In genomic region chr17:81580481-81580880, GRCh38 we compare ENCODE assay signal across 22 cellular contexts. TPM values are rescaled to one million over a fixed set of nuclear protein-coding genes. Genes with fewer than 3 reads are reported as not detected.
A peak's percentile ranks its signal among the peaks of the same experiment; 100 is the strongest.
DNase-seq lines count a peak whose midpoint lies in the region; ATAC-seq and TF ChIP-seq lines count a peak whose summit lies in the region.
"Had no signal": no experiment of that assay in that cellular context is flagged by ENCODE, and none has a peak within 500 bp of the region (broad histone marks: within the 10 kb centered on the region; RNA-seq: fewer than 3 reads in every experiment).

No MANE protein-coding gene starts in this region.

- ATAC-seq in activated T-helper 17 cell treated with anti-CD3 and anti-CD28 coated beads, Interleukin-2, amount 50 U/mL, for 72 hours (replicated peaks) = no peak
- no peak for ATAC-seq in HG02610 (IDR thresholded peaks at IDR 0.05; ENCODE audit: unreplicated experiment)
- ATAC-seq: effector memory CD8-positive, alpha-beta T cell; left colon had no signal

- POLR2A ChIA-PET in Caco-2 (lab: Charles Lee) = interaction anchor here (0.6 kb wide), 1 partner anchor 358 kb away, joined by 5 read pairs; the partner anchor contains the start of gene CEP131

- no peak for TF ChIP-seq CTCF in Caco-2 (IDR thresholded peaks at IDR 0.05; ENCODE audit: insufficient read depth in 1 of 2, low read depth in 1 of 2, low read length in 1 of 2, severe bottlenecking in 1 of 2, unreplicated experiment in 1 of 2)
- TF ChIP-seq CTCF in nephron progenitor cell (IDR thresholded peaks at IDR 0.05) = no peak
- TF ChIP-seq CTCF in spleen (IDR thresholded peaks at IDR 0.05 in 8 of 11, conservative IDR thresholded peaks at IDR 0.05 in 3 of 11) = no peak

- 92 to 100% (median 96%) methylated on average over 6 of the region's 6 CpGs for WGBS in spleen, 5 donors

- intact Hi-C loops in Caco-2 (cut with micrococcal nuclease; ENCODE audit: unreplicated experiment) (no loop called here), spleen (cut with DNase I; ENCODE audit: low total_unique reads) (no loop called here)

- TF ChIP-seq POLR2A in spleen (IDR thresholded peaks at IDR 0.05) = no peak

- H3K27me3 Mint-ChIP-seq in activated T-cell treated with anti-CD3 and anti-CD28 coated beads, Interleukin-2, amount 50 U/mL, for 24 hours = no peaks in the 10 kb centered on the region
- H3K27me3 Mint-ChIP-seq in Caco-2 (ENCODE audit: insufficient read depth, unreplicated experiment) = no peaks in the 10 kb centered on the region
- H3K27me3 Mint-ChIP-seq in activated T-helper 17 cell treated with anti-CD3 and anti-CD28 coated beads, Interleukin-2, amount 50 U/mL, for 72 hours = no peaks in the 10 kb centered on the region
- H3K27me3 Mint-ChIP-seq in nephron progenitor cell (ENCODE audit: low read depth, poor library complexity) = peaks cover 6% of the 10 kb centered on the region
- H3K27me3 Mint-ChIP-seq: effector memory CD8-positive, alpha-beta T cell; IgD-negative memory B cell had no signal

- H3K27me3 ChIP-seq in Caco-2 (replicated peaks; ENCODE audit: control insufficient read depth, insufficient read depth, low read length) (no peaks in the 10 kb centered on the region), spleen (replicated peaks in 1 of 7) (no peaks in the 10 kb centered on the region)
- H3K27me3 ChIP-seq: BLaER1, suprapubic skin, vagina had no signal

- CTCF ChIA-PET in Caco-2 (lab: Charles Lee) = no interaction called here

- H3K4me1 ChIP-seq in Caco-2 (peaks cover 21% of the 10 kb centered on the region), spleen (peaks cover 0 to 44% (median 14%) of the 10 kb centered on the region in 6 donors)
- H3K4me1 ChIP-seq: BLaER1 had no signal

- no peaks in the 10 kb centered on the region for H3K9me3 ChIP-seq in Caco-2
- no peaks in the 10 kb centered on the region for H3K9me3 ChIP-seq in spleen
- H3K9me3 ChIP-seq: BLaER1, suprapubic skin, vagina had no signal

- H3K9me3 Mint-ChIP-seq in activated T-cell treated with anti-CD3 and anti-CD28 coated beads, Interleukin-2, amount 50 U/mL, for 24 hours = no peaks in the 10 kb centered on the region
- H3K9me3 Mint-ChIP-seq in Caco-2 (ENCODE audit: unreplicated experiment) (no peaks in the 10 kb centered on the region), nephron progenitor cell (no peaks in the 10 kb centered on the region)
- no peaks in the 10 kb centered on the region for H3K9me3 Mint-ChIP-seq in activated T-helper 17 cell treated with anti-CD3 and anti-CD28 coated beads, Interleukin-2, amount 50 U/mL, for 72 hours
- H3K9me3 Mint-ChIP-seq: effector memory CD8-positive, alpha-beta T cell; IgD-negative memory B cell; mesothelial cell of epicardium had no signal

- H3K36me3 ChIP-seq in Caco-2 (ENCODE audit: control insufficient read depth, insufficient read depth, low read length) (peaks cover 6% of the 10 kb centered on the region), spleen (peaks cover 3 to 100% (median 58%) of the 10 kb centered on the region in 6 donors)

- peak overlapping the region; percentile 63 for H3K27ac Mint-ChIP-seq in activated T-cell treated with anti-CD3 and anti-CD28 coated beads, Interleukin-2, amount 50 U/mL, for 24 hours
- H3K27ac Mint-ChIP-seq in Caco-2 (ENCODE audit: unreplicated experiment) (peak overlapping the region; percentile 50), nephron progenitor cell (peak overlapping the region; percentile 78)
- peak overlapping the region; percentile 77 for H3K27ac Mint-ChIP-seq in activated T-helper 17 cell treated with anti-CD3 and anti-CD28 coated beads, Interleukin-2, amount 50 U/mL, for 72 hours
- H3K27ac Mint-ChIP-seq: mesothelial cell of epicardium had no signal

- peaks cover 24% of the 10 kb centered on the region for H3K4me1 Mint-ChIP-seq in activated T-cell treated with anti-CD3 and anti-CD28 coated beads, Interleukin-2, amount 50 U/mL, for 24 hours (ENCODE audit: low read depth)
- peaks cover 43% of the 10 kb centered on the region for H3K4me1 Mint-ChIP-seq in Caco-2 (ENCODE audit: low read depth, unreplicated experiment)
- H3K4me1 Mint-ChIP-seq in activated T-helper 17 cell treated with anti-CD3 and anti-CD28 coated beads, Interleukin-2, amount 50 U/mL, for 72 hours = peaks cover 21% of the 10 kb centered on the region
- H3K4me1 Mint-ChIP-seq in nephron progenitor cell = peaks cover 69% of the 10 kb centered on the region
- H3K4me1 Mint-ChIP-seq: mesothelial cell of epicardium had no signal

- no TSS peak for BruUV-seq in Caco-2 (replicated peaks; lab: Mats Ljungman, UMichigan)

- H3K36me3 Mint-ChIP-seq in activated T-cell treated with anti-CD3 and anti-CD28 coated beads, Interleukin-2, amount 50 U/mL, for 24 hours (ENCODE audit: low read depth) = peaks cover 92% of the 10 kb centered on the region
- peaks cover 86% of the 10 kb centered on the region for H3K36me3 Mint-ChIP-seq in Caco-2 (ENCODE audit: insufficient read depth, unreplicated experiment)
- H3K36me3 Mint-ChIP-seq in activated T-helper 17 cell treated with anti-CD3 and anti-CD28 coated beads, Interleukin-2, amount 50 U/mL, for 72 hours (ENCODE audit: low read depth) = peaks cover 91% of the 10 kb centered on the region
- H3K36me3 Mint-ChIP-seq in nephron progenitor cell (ENCODE audit: low read depth) = peaks cover 63% of the 10 kb centered on the region

- H3K4me3 ChIP-seq in Caco-2 (ENCODE audit: low read depth, low read length) = no peak overlapping the region
- H3K4me3 ChIP-seq in spleen = no peak overlapping the region
- H3K4me3 ChIP-seq: BLaER1, suprapubic skin, vagina had no signal

- H3K27ac ChIP-seq in spleen = no peak overlapping the region
- H3K27ac ChIP-seq: HL-60, suprapubic skin, vagina had no signal

- no peak for DNase-seq in activated T-cell treated with anti-CD3 and anti-CD28 coated beads, Interleukin-2, amount 50 U/mL, for 24 hours
- no peak for DNase-seq in activated T-cell treated with anti-CD3 and anti-CD28 coated beads, Interleukin-2, amount 50 U/mL, for 1 hour
- no peak for DNase-seq in Caco-2
- no peak for DNase-seq in nephron progenitor cell
- no peak for DNase-seq in spleen
- no peak for DNase-seq in middle frontal gyrus (ENCODE audit: extremely low spot score, low spot score)
- DNase-seq: activated CD4-positive, alpha-beta T cell treated with anti-CD3 and anti-CD28 coated beads, Interleukin-2, amount 50 U/mL, for 4 hours; activated CD8-positive, alpha-beta memory T cell treated with anti-CD3 and anti-CD28 coated beads, Interleukin-2, amount 50 U/mL, for 48 hours; effector memory CD8-positive, alpha-beta T cell; left colon; MM.1S; NCI-H1436; NCI-H524 treated with DMSO at 0.1 percent for 48 hours; stimulated activated CD8-positive, alpha-beta memory T cell treated with anti-CD3 and anti-CD28 coated beads, Interleukin-4, amount 100 ng/mL, for 48 hours had no signal

- no peak overlapping the region for H3K4me3 Mint-ChIP-seq in activated T-cell treated with anti-CD3 and anti-CD28 coated beads, Interleukin-2, amount 50 U/mL, for 24 hours
- H3K4me3 Mint-ChIP-seq in Caco-2 (ENCODE audit: unreplicated experiment) (no peak overlapping the region), nephron progenitor cell (no peak overlapping the region)
- no peak overlapping the region for H3K4me3 Mint-ChIP-seq in activated T-helper 17 cell treated with anti-CD3 and anti-CD28 coated beads, Interleukin-2, amount 50 U/mL, for 72 hours
- H3K4me3 Mint-ChIP-seq: effector memory CD8-positive, alpha-beta T cell; IgD-negative memory B cell; mesothelial cell of epicardium had no signal

RNA-seq across cellular contexts. Expression of gene FAAP100, which starts 28.3 kb away (rescaled TPM):
- total RNA-seq in Caco-2 (2022) (38.5 and 42.2 TPM in 2 replicates), spleen (10 to 100 TPM; 36.8 to 59.2 (median 50.2) TPM)
- total RNA-seq in activated T-helper 17 cell treated with anti-CD3 and anti-CD28 coated beads, Interleukin-2, amount 50 U/mL, for 72 hours = 10 to 100 TPM; 26.9 to 38.6 TPM
- polyA plus RNA-seq in spleen = 10 to 100 TPM; 32.2 to 77.2 (median 52.0) TPM

RNA-seq across cellular contexts. Expression of gene FSCN2, which starts 52.3 kb away (rescaled TPM):
- total RNA-seq in Caco-2 (2022) (2.1 and 2.9 TPM in 2 replicates), spleen (1 to 10 TPM; 1.2 to 4.0 (median 2.8) TPM)
- under 1 TPM; 0.43 to 0.93 TPM for total RNA-seq in activated T-helper 17 cell treated with anti-CD3 and anti-CD28 coated beads, Interleukin-2, amount 50 U/mL, for 72 hours
- 1 to 10 TPM in 1 of 3 donors, under 1 TPM in 2; 0.41 to 2.6 (median 0.76) TPM for polyA plus RNA-seq in spleen

RNA-seq across cellular contexts. Expression of gene NPLOC4, which starts 56.4 kb away (rescaled TPM):
- total RNA-seq in Caco-2 (2022) (119 and 139 TPM in 2 replicates), spleen (100 to 1,000 TPM in 4 of 7 donors, 10 to 100 TPM in 3; 68.8 to 130 (median 101) TPM)
- total RNA-seq in activated T-helper 17 cell treated with anti-CD3 and anti-CD28 coated beads, Interleukin-2, amount 50 U/mL, for 72 hours = 100 to 1,000 TPM; 101 to 103 TPM
- polyA plus RNA-seq in spleen = 10 to 100 TPM; 19.3 to 42.8 (median 32.2) TPM

RNA-seq across cellular contexts. Expression of gene TSPAN10, which starts 56.5 kb away (rescaled TPM):
- total RNA-seq in Caco-2 (2022) (4.0 and 4.1 TPM in 2 replicates), spleen (1 to 10 TPM in 3 of 7 donors, under 1 TPM in 2, not detected in 2; 0.37 to 1.4 (median 1.1) TPM)
- 1 to 10 TPM in 1 of 2 donors, under 1 TPM in 1; 0.30 to 1.4 TPM for total RNA-seq in activated T-helper 17 cell treated with anti-CD3 and anti-CD28 coated beads, Interleukin-2, amount 50 U/mL, for 72 hours
- 1 to 10 TPM in 2 of 3 donors, under 1 TPM in 1; 0.83 to 3.0 (median 2.9) TPM for polyA plus RNA-seq in spleen
- total RNA-seq: vagina had no signal
